In the genomic region with DNA sequence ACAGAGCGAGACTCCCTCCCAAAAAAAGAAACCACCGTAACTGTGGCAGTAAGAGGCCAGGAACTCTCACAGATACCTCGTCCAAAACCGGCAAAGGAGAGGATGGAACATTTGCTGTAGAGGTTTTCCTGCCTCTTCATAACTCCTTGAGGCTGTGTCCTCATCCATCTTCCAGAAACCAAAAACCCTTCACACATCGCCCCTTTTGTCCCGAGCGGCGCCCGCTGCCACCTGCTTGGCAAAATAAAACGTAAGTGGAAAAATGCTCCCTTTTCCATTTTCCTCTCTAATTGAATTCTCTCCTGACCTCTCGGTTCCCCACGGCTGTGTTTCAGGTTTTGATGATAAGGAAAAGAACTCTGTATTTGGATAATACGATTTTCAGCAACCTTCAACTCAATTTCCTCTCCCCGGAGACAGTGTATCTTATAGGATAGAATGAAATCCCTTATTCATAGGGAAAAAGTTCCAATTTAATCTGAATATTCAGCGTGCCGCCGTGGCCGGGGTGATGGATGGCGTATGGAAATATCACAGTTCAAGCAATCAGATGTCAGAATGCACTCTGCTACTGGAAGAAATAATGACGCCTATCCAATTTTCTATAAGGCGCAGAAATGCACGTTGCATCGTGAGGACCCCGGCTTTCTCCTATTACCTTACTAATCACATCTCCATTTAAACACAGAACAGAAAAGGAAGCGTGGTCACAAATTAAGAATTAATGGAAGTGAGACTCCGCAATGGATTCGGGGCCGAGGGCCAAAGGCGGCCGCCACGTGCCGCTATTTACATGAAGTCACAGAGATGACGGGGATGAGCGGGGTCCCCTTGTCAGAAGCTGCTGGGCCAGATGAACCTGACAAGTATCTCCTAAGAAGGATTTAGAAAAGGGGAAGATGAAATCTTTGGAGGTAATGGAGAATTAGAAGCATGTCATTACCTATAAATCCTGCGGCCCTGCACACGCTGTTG, we compare ENCODE assay signal across 31 cellular contexts.
"Had no signal": no experiment of that assay in that cellular context is flagged by ENCODE, and none has a peak within 500 bp of the region (broad histone marks: within the 10 kb centered on the region; RNA-seq: fewer than 3 reads in every experiment).

No MANE protein-coding gene starts in this region.

- DNase-seq: activated B cell treated with CpG ODN at 0.5 μM for 24 hours; activated CD4-positive, alpha-beta memory T cell treated with anti-CD3 and anti-CD28 coated beads for 36 hours; activated CD4-positive, alpha-beta T cell treated with anti-CD3 and anti-CD28 coated beads for 4 hours; activated CD4-positive, alpha-beta T cell treated with anti-CD3 and anti-CD28 coated beads, Interleukin-2, amount 10 ng/mL, durations not matched to agents 24 days and 14 days; activated CD4-positive, alpha-beta T cell treated with anti-CD3 and anti-CD28 coated beads, Interleukin-2, amount 50 U/mL, for 1 hour; activated CD4-positive, alpha-beta T cell treated with anti-CD3 and anti-CD28 coated beads, Interleukin-2, amount 50 U/mL, for 4 hours; activated CD4-positive, CD25-positive, alpha-beta regulatory T cell treated with anti-CD3 and anti-CD28 coated beads, Interleukin-2, amount 50 U/mL, for 72 hours; activated CD8-positive, alpha-beta memory T cell treated with anti-CD3 and anti-CD28 coated beads, Interleukin-2, amount 50 U/mL, for 4 hours; activated CD8-positive, alpha-beta T cell treated with anti-CD3 and anti-CD28 coated beads for 36 hours; activated effector memory CD4-positive, alpha-beta T cell treated with anti-CD3 and anti-CD28 coated beads, Interleukin-2, amount 50 U/mL, for 16 hours; activated gamma-delta T cell treated with Interleukin-2 at 50 U/mL for 16 hours; activated naive CD4-positive, alpha-beta T cell; activated naive CD4-positive, alpha-beta T cell treated with anti-CD3 and anti-CD28 coated beads for 36 hours; activated naive CD4-positive, alpha-beta T cell treated with anti-CD3 and anti-CD28 coated beads, Interleukin-2, amount 50 U/mL, for 16 hours; activated naive CD8-positive, alpha-beta T cell treated with anti-CD3 and anti-CD28 coated beads for 36 hours; activated T-cell treated with anti-CD3 and anti-CD28 coated beads for 4 hours; activated T-cell treated with anti-CD3 and anti-CD28 coated beads, Interleukin-2, amount 50 U/mL, for 1 hour; activated T-cell treated with anti-CD3 and anti-CD28 coated beads, Interleukin-2, amount 50 U/mL, for 4 hours; activated T-cell treated with anti-CD3 and anti-CD28 coated beads, Interleukin-2, amount 50 U/mL, for 72 hours; adrenal gland; amniotic stem cell; anterior cingulate cortex; brain microvascular endothelial cell; central memory CD4-positive, alpha-beta T cell; SW 1271; T-helper 1 cell; T-helper 2 cell; T-helper 9 cell had no signal

- H3K4me3 ChIP-seq: adrenal gland, ascending aorta, breast epithelium had no signal

- H3K9me3 ChIP-seq: adrenal gland, ascending aorta, breast epithelium had no signal

- H3K36me3 ChIP-seq: adrenal gland, ascending aorta, brain microvascular endothelial cell, breast epithelium had no signal

- H3K27ac ChIP-seq: adrenal gland, ascending aorta, brain microvascular endothelial cell, breast epithelium, VCaP had no signal

- H3K4me1 ChIP-seq: ascending aorta, breast epithelium had no signal

- H3K27me3 ChIP-seq: adrenal gland, ascending aorta, brain microvascular endothelial cell, breast epithelium had no signal
